8 cellular contexts compared by ENCODE assay signal in genomic region chr12:79692249-79692619, GRCh38. TPM values are rescaled to one million over a fixed set of nuclear protein-coding genes. Genes with fewer than 3 reads are reported as not detected.
DNase-seq lines count a peak whose midpoint lies in the region; ATAC-seq and TF ChIP-seq lines count a peak whose summit lies in the region.

No MANE protein-coding gene starts in this region.

- H3K4me1 ChIP-seq in gastroesophageal sphincter (peaks cover 0 to 35% (median 0%) of the 10 kb centered on the region in 3 donors), rectal smooth muscle tissue (ENCODE audit: control insufficient read depth, insufficient read depth, low read length) (no peaks in the 10 kb centered on the region)

- ATAC-seq in gastroesophageal sphincter (no peak), GM19023 (IDR thresholded peaks at IDR 0.05; ENCODE audit: unreplicated experiment) (no peak)

- WGBS in gastroesophageal sphincter (ENCODE audit: low coverage in 1 of 2), 2 donors: 62 to 65% methylated on average over 4 of the region's 4 CpGs

- H3K36me3 ChIP-seq in H7 (replicated peaks; ENCODE audit: control insufficient read depth, insufficient read depth, low read length) (no peaks in the 10 kb centered on the region), WERI-Rb-1 (peaks cover 7% of the 10 kb centered on the region), gastroesophageal sphincter (no peaks in the 10 kb centered on the region), rectal smooth muscle tissue (ENCODE audit: control insufficient read depth, insufficient read depth, low read length) (no peaks in the 10 kb centered on the region)

- H3K9me3 ChIP-seq in WERI-Rb-1 (ENCODE audit: severe bottlenecking) (no peaks in the 10 kb centered on the region), gastroesophageal sphincter (no peaks in the 10 kb centered on the region)

- H3K27me3 ChIP-seq in H7 (ENCODE audit: control insufficient read depth, insufficient read depth, low read length) (no peaks in the 10 kb centered on the region), WERI-Rb-1 (ENCODE audit: insufficient read depth, low read depth, severe bottlenecking) (no peaks in the 10 kb centered on the region), gastroesophageal sphincter (no peaks in the 10 kb centered on the region), rectal smooth muscle tissue (ENCODE audit: control insufficient read depth, insufficient read depth, low read length) (no peaks in the 10 kb centered on the region)

- TF ChIP-seq POLR2A in gastroesophageal sphincter (IDR thresholded peaks at IDR 0.05): no peak

- no peak overlapping the region for H3K9ac ChIP-seq in rectal smooth muscle tissue (ENCODE audit: low read length)

- H3K4me3 ChIP-seq in H7 (ENCODE audit: insufficient read depth, low read depth, low read length) (peak overlapping the region; percentile 72), WERI-Rb-1 (ENCODE audit: low read depth, low read length) (peak overlapping the region; percentile 93), gastroesophageal sphincter (peak overlapping the region in 1 of 2 donors; percentile 98), rectal smooth muscle tissue (ENCODE audit: low read length) (peak overlapping the region; percentile 95)

- H3K27ac ChIP-seq in WERI-Rb-1 (no peak overlapping the region; the same call in 1 of the 2 replicates), gastroesophageal sphincter (peak overlapping the region; percentile 74 to 94 (median 94)), rectal smooth muscle tissue (ENCODE audit: low read depth, low read length) (no peak overlapping the region)

- DNase-seq in H7 (no peak), WERI-Rb-1 (no peak), RKO (ENCODE audit: low spot score) (no peak), amniotic stem cell (lab: John Stamatoyannopoulos, UW) (no peak), DMS153 treated with DMSO at 0.1 percent for 48 hours (lab: John Stamatoyannopoulos, UW; ENCODE audit: unreplicated experiment) (no peak)

- TF ChIP-seq EP300 in gastroesophageal sphincter (IDR thresholded peaks at IDR 0.05): no peak

- TF ChIP-seq CTCF in WERI-Rb-1 (IDR thresholded peaks at IDR 0.05; ENCODE audit: low read depth, low read length): no peak
- TF ChIP-seq CTCF in gastroesophageal sphincter (IDR thresholded peaks at IDR 0.05): no peak

RNA-seq across cellular contexts. Expression of gene PAWR, which starts 1.5 kb away (rescaled TPM):
- 116 and 140 TPM in 2 replicates for total RNA-seq in H7 (2014; rRNA removed; shearing (Covaris generic))
- 10 to 100 TPM; 45.1 to 92.1 (median 59.5) TPM for total RNA-seq in gastroesophageal sphincter

Comparison
In these comparisons a context has a peak if more than half of its experiments do, and no peak if none do; other contexts are left out.
1. H3K27ac ChIP-seq: peak in gastroesophageal sphincter (4 of 4); none in WERI-Rb-1 (single experiment) and rectal smooth muscle tissue (single experiment).